In genomic region chr2:74293191-74294065, GRCh38 we compare ENCODE assay signal across 17 cellular contexts. TPM values are rescaled to one million over a fixed set of nuclear protein-coding genes. Genes with fewer than 3 reads are reported as not detected.
A peak's percentile ranks its signal among the peaks of the same experiment; 100 is the strongest.
DNase-seq lines count a peak whose midpoint lies in the region; ATAC-seq and TF ChIP-seq lines count a peak whose summit lies in the region.
"Had no signal": no experiment of that assay in that cellular context is flagged by ENCODE, and none has a peak within 500 bp of the region (broad histone marks: within the 10 kb centered on the region; RNA-seq: fewer than 3 reads in every experiment).

No MANE protein-coding gene starts in this region.

- DNase-seq in cardiac muscle cell (ENCODE audit: low read depth in 1 of 2, low spot score in 1 of 2): no peak
- no peak for DNase-seq in Right ventricle myocardium inferior (ENCODE audit: missing footprints)
- DNase-seq in astrocyte of the hippocampus (ENCODE audit: low read depth, low spot score): peak; percentile 19
- DNase-seq in memory B cell (ENCODE audit: low spot score in 2 of 2): no peak
- no peak for DNase-seq in upper lobe of right lung
- no peak for DNase-seq in NCI-H526 (lab: John Stamatoyannopoulos, UW)
- no peak for DNase-seq in HuH-7 (ENCODE audit: low spot score)
- no peak for DNase-seq in stimulated activated CD4-positive, alpha-beta T cell treated with anti-CD3 and anti-CD28 coated beads, Interleukin-4, amount 100 ng/mL, for 1 hour
- DNase-seq: activated CD4-positive, alpha-beta memory T cell treated with anti-CD3 and anti-CD28 coated beads, Interleukin-2, amount 10 ng/mL, durations not matched to agents 7 days and 5 days; NCI-H1092 treated with DMSO at 0.1 percent for 48 hours; NCI-H226; WERI-Rb-1 had no signal

- peaks cover 13% of the 10 kb centered on the region for H3K4me1 Mint-ChIP-seq in memory B cell

- H3K4me3 ChIP-seq in cardiac muscle cell (no peak overlapping the region), upper lobe of right lung (no peak overlapping the region)
- H3K4me3 ChIP-seq: GM12878, skin epidermis, tibial nerve had no signal

- no peaks in the 10 kb centered on the region for H3K36me3 ChIP-seq in cardiac muscle cell
- no peaks in the 10 kb centered on the region for H3K36me3 ChIP-seq in upper lobe of right lung
- H3K36me3 ChIP-seq: WERI-Rb-1 had no signal

- intact Hi-C loops in Right ventricle myocardium inferior (cut with DNase I): no loop called here
- intact Hi-C loops in upper lobe of right lung (cut with DNase I): no loop called here

- H3K36me3 Mint-ChIP-seq in memory B cell: peaks cover 6% of the 10 kb centered on the region

- H3K27me3 Mint-ChIP-seq in memory B cell: no peaks in the 10 kb centered on the region
- H3K27me3 Mint-ChIP-seq: activated CD4-positive, alpha-beta memory T cell treated with anti-CD3 and anti-CD28 coated beads, Interleukin-2, amount 10 ng/mL, durations not matched to agents 7 days and 5 days had no signal

- H3K27ac ChIP-seq in cardiac muscle cell (peak overlapping the region; percentile 34), upper lobe of right lung (peak overlapping the region; percentile 44)
- H3K27ac ChIP-seq: HL-60, skin epidermis, WERI-Rb-1 had no signal

- no peaks in the 10 kb centered on the region for H3K9me3 ChIP-seq in cardiac muscle cell (ENCODE audit: low read depth)
- H3K9me3 ChIP-seq in upper lobe of right lung: no peaks in the 10 kb centered on the region
- H3K9me3 ChIP-seq: tibial nerve had no signal

- H3K9me3 Mint-ChIP-seq in memory B cell: no peaks in the 10 kb centered on the region
- H3K9me3 Mint-ChIP-seq: activated CD4-positive, alpha-beta memory T cell treated with anti-CD3 and anti-CD28 coated beads, Interleukin-2, amount 10 ng/mL, durations not matched to agents 7 days and 5 days had no signal

- H3K4me3 Mint-ChIP-seq in memory B cell: no peak overlapping the region
- H3K4me3 Mint-ChIP-seq: activated CD4-positive, alpha-beta memory T cell treated with anti-CD3 and anti-CD28 coated beads, Interleukin-2, amount 10 ng/mL, durations not matched to agents 7 days and 5 days had no signal

- ATAC-seq in Right ventricle myocardium inferior: no peak
- no peak for ATAC-seq in memory B cell (ENCODE audit: low read depth)
- peak; percentile 35 for ATAC-seq in upper lobe of right lung
- ATAC-seq: GM12878 had no signal

- peak overlapping the region; percentile 86 for H3K27ac Mint-ChIP-seq in memory B cell
- H3K27ac Mint-ChIP-seq: activated CD4-positive, alpha-beta memory T cell treated with anti-CD3 and anti-CD28 coated beads, Interleukin-2, amount 10 ng/mL, durations not matched to agents 7 days and 5 days had no signal

- H3K4me1 ChIP-seq in cardiac muscle cell (ENCODE audit: low read depth) (peaks cover 20% of the 10 kb centered on the region), upper lobe of right lung (peaks cover 9% of the 10 kb centered on the region)
- H3K4me1 ChIP-seq: tibial nerve had no signal

- TF ChIP-seq CTCF in cardiac muscle cell (IDR thresholded peaks at IDR 0.05; ENCODE audit: low read depth, low read length) (no peak), upper lobe of right lung (IDR thresholded peaks at IDR 0.05) (no peak)

- no peaks in the 10 kb centered on the region for H3K27me3 ChIP-seq in cardiac muscle cell
- no peaks in the 10 kb centered on the region for H3K27me3 ChIP-seq in upper lobe of right lung
- H3K27me3 ChIP-seq: tibial nerve had no signal

RNA-seq across cellular contexts. Expression of gene SLC4A5, which starts 49.8 kb away (rescaled TPM):
- total RNA-seq in cardiac muscle cell (2.3 and 9.0 TPM in 2 replicates), Right ventricle myocardium inferior (1.1 TPM), upper lobe of right lung (3.2 TPM)
- 1.5 and 3.3 TPM in 2 replicates for polyA plus RNA-seq in cardiac muscle cell
- total RNA-seq: G401 had no signal
